ENCODE assay signal across 27 cellular contexts in genomic region chrX:109925656-109926055, GRCh38.
"Had no signal": no experiment of that assay in that cellular context is flagged by ENCODE, and none has a peak within 500 bp of the region (broad histone marks: within the 10 kb centered on the region; RNA-seq: fewer than 3 reads in every experiment).

No MANE protein-coding gene starts in this region.

- H3K9me3 ChIP-seq: esophagus muscularis mucosa, gastroesophageal sphincter had no signal

- ATAC-seq: activated T-helper 17 cell treated with anti-CD3 and anti-CD28 coated beads, Interleukin-2, amount 50 U/mL, for 72 hours; effector memory CD8-positive, alpha-beta T cell; foreskin keratinocyte; gastroesophageal sphincter had no signal

- DNase-seq: activated CD4-positive, alpha-beta memory T cell treated with anti-CD3 and anti-CD28 coated beads, Interleukin-2, amount 10 ng/mL, durations not matched to agents 7 days and 5 days; activated CD4-positive, alpha-beta T cell treated with anti-CD3 and anti-CD28 coated beads for 1 hour; activated CD4-positive, alpha-beta T cell treated with anti-CD3 and anti-CD28 coated beads for 4 hours; activated CD4-positive, alpha-beta T cell treated with anti-CD3 and anti-CD28 coated beads, Interleukin-2, amount 10 ng/mL, durations not matched to agents 7 days and 5 days; activated CD4-positive, alpha-beta T cell treated with anti-CD3 and anti-CD28 coated beads, Interleukin-2, amount 50 U/mL, for 4 hours; activated CD8-positive, alpha-beta memory T cell treated with anti-CD3 and anti-CD28 coated beads, Interleukin-2, amount 50 U/mL, for 48 hours; activated effector memory CD4-positive, alpha-beta T cell treated with Interleukin-2 at 50 U/mL for 16 hours; activated gamma-delta T cell treated with Interleukin-2 at 50 U/mL for 16 hours; activated naive CD4-positive, alpha-beta T cell treated with anti-CD3 and anti-CD28 coated beads, Interleukin-2, amount 50 U/mL, for 16 hours; activated naive CD4-positive, alpha-beta T cell treated with Interleukin-2 at 50 U/mL for 16 hours; activated T-cell treated with anti-CD3 and anti-CD28 coated beads for 4 hours; activated T-cell treated with anti-CD3 and anti-CD28 coated beads, Interleukin-2, amount 50 U/mL, for 24 hours; amniotic stem cell; anterior cingulate cortex; brain microvascular endothelial cell; dermis blood vessel endothelial cell; effector CD4-positive, alpha-beta T cell; effector memory CD8-positive, alpha-beta T cell; erythroblast; foreskin keratinocyte; WERI-Rb-1 had no signal

- H3K4me3 Mint-ChIP-seq: activated CD4-positive, alpha-beta memory T cell treated with anti-CD3 and anti-CD28 coated beads, Interleukin-2, amount 10 ng/mL, durations not matched to agents 7 days and 5 days; activated CD4-positive, alpha-beta T cell treated with anti-CD3 and anti-CD28 coated beads, Interleukin-2, amount 10 ng/mL, durations not matched to agents 7 days and 5 days; activated naive CD8-positive, alpha-beta T cell; activated T-cell treated with anti-CD3 and anti-CD28 coated beads, Interleukin-2, amount 50 U/mL, for 24 hours; activated T-helper 17 cell treated with anti-CD3 and anti-CD28 coated beads, Interleukin-2, amount 50 U/mL, for 72 hours; central memory CD8-positive, alpha-beta T cell; effector memory CD8-positive, alpha-beta T cell had no signal

- H3K27ac Mint-ChIP-seq: activated CD4-positive, alpha-beta memory T cell treated with anti-CD3 and anti-CD28 coated beads, Interleukin-2, amount 10 ng/mL, durations not matched to agents 7 days and 5 days; activated CD4-positive, alpha-beta T cell treated with anti-CD3 and anti-CD28 coated beads, Interleukin-2, amount 10 ng/mL, durations not matched to agents 7 days and 5 days; activated naive CD8-positive, alpha-beta T cell; activated T-cell treated with anti-CD3 and anti-CD28 coated beads, Interleukin-2, amount 50 U/mL, for 24 hours; activated T-helper 17 cell treated with anti-CD3 and anti-CD28 coated beads, Interleukin-2, amount 50 U/mL, for 72 hours; effector memory CD8-positive, alpha-beta T cell had no signal

- H3K27ac ChIP-seq: brain microvascular endothelial cell, coronary artery, esophagus muscularis mucosa, foreskin keratinocyte, gastroesophageal sphincter, WERI-Rb-1 had no signal

- H3K4me1 ChIP-seq: esophagus muscularis mucosa, foreskin keratinocyte, gastroesophageal sphincter had no signal

- H3K4me3 ChIP-seq: coronary artery, esophagus muscularis mucosa, gastroesophageal sphincter had no signal

- H3K9me3 Mint-ChIP-seq: activated CD4-positive, alpha-beta memory T cell treated with anti-CD3 and anti-CD28 coated beads, Interleukin-2, amount 10 ng/mL, durations not matched to agents 7 days and 5 days; activated CD4-positive, alpha-beta T cell treated with anti-CD3 and anti-CD28 coated beads, Interleukin-2, amount 10 ng/mL, durations not matched to agents 7 days and 5 days; activated T-cell treated with anti-CD3 and anti-CD28 coated beads, Interleukin-2, amount 50 U/mL, for 24 hours; activated T-helper 17 cell treated with anti-CD3 and anti-CD28 coated beads, Interleukin-2, amount 50 U/mL, for 72 hours; central memory CD8-positive, alpha-beta T cell; effector memory CD8-positive, alpha-beta T cell had no signal

- H3K36me3 Mint-ChIP-seq: activated naive CD8-positive, alpha-beta T cell had no signal

- H3K36me3 ChIP-seq: brain microvascular endothelial cell, esophagus muscularis mucosa, gastroesophageal sphincter, WERI-Rb-1 had no signal

- H3K4me1 Mint-ChIP-seq: activated T-helper 17 cell treated with anti-CD3 and anti-CD28 coated beads, Interleukin-2, amount 50 U/mL, for 72 hours; central memory CD8-positive, alpha-beta T cell had no signal

- H3K27me3 Mint-ChIP-seq: activated CD4-positive, alpha-beta memory T cell treated with anti-CD3 and anti-CD28 coated beads, Interleukin-2, amount 10 ng/mL, durations not matched to agents 7 days and 5 days; activated naive CD8-positive, alpha-beta T cell; activated T-helper 17 cell treated with anti-CD3 and anti-CD28 coated beads, Interleukin-2, amount 50 U/mL, for 72 hours; central memory CD8-positive, alpha-beta T cell; effector memory CD8-positive, alpha-beta T cell had no signal

- H3K27me3 ChIP-seq: brain microvascular endothelial cell, esophagus muscularis mucosa, foreskin keratinocyte, gastroesophageal sphincter had no signal
